In the genomic region with DNA sequence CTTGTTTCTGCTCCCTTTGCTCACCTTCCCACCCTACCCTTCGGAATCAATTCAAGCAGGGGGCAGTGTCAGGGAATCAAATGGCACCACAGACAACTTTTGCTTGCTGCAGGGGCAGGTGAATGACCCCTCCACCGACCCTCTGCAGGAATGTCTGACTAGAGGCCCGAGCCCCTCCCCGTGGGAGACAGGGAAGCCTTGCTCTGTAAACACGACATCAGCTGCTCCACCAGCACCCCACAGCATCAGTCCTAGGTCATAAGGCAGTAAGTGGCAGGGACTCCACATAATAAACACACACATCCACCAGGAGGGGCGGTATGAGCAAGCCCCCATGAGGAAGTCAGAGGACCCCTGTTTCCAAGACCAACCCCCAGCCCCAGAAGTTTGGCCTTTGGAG, we compare ENCODE assay signal across 25 cellular contexts. TPM values are rescaled to one million over a fixed set of nuclear protein-coding genes. Genes with fewer than 3 reads are reported as not detected.
A peak's percentile ranks its signal among the peaks of the same experiment; 100 is the strongest.
DNase-seq lines count a peak whose midpoint lies in the region; ATAC-seq and TF ChIP-seq lines count a peak whose summit lies in the region.
"Had no signal": no experiment of that assay in that cellular context is flagged by ENCODE, and none has a peak within 500 bp of the region (broad histone marks: within the 10 kb centered on the region; RNA-seq: fewer than 3 reads in every experiment).

No MANE protein-coding gene starts in this region.

- no peaks in the 10 kb centered on the region for H3K27me3 Mint-ChIP-seq in activated T-cell treated with anti-CD3 and anti-CD28 coated beads, Interleukin-2, amount 50 U/mL, for 24 hours
- H3K27me3 Mint-ChIP-seq in Caco-2 (ENCODE audit: insufficient read depth, unreplicated experiment) = no peaks in the 10 kb centered on the region
- H3K27me3 Mint-ChIP-seq in activated T-helper 17 cell treated with anti-CD3 and anti-CD28 coated beads, Interleukin-2, amount 50 U/mL, for 72 hours = no peaks in the 10 kb centered on the region
- H3K27me3 Mint-ChIP-seq in naive thymus-derived CD4-positive, alpha-beta T cell = no peaks in the 10 kb centered on the region

- H3K4me1 Mint-ChIP-seq in activated T-cell treated with anti-CD3 and anti-CD28 coated beads, Interleukin-2, amount 50 U/mL, for 24 hours (ENCODE audit: low read depth) = peaks cover 23% of the 10 kb centered on the region
- peaks cover 21% of the 10 kb centered on the region for H3K4me1 Mint-ChIP-seq in Caco-2 (ENCODE audit: low read depth, unreplicated experiment)
- H3K4me1 Mint-ChIP-seq in activated T-helper 17 cell treated with anti-CD3 and anti-CD28 coated beads, Interleukin-2, amount 50 U/mL, for 72 hours = peaks cover 8% of the 10 kb centered on the region
- H3K4me1 Mint-ChIP-seq in naive thymus-derived CD4-positive, alpha-beta T cell = peaks cover 4 to 31% (median 22%) of the 10 kb centered on the region in 7 donors

- ATAC-seq in activated T-helper 17 cell treated with anti-CD3 and anti-CD28 coated beads, Interleukin-2, amount 50 U/mL, for 72 hours (replicated peaks) = no peak
- ATAC-seq in naive thymus-derived CD4-positive, alpha-beta T cell = no peak
- no peak for ATAC-seq in HG02852 (IDR thresholded peaks at IDR 0.05; ENCODE audit: unreplicated experiment)

- no peak overlapping the region for H3K4me3 ChIP-seq in Caco-2 (ENCODE audit: low read depth, low read length)
- H3K4me3 ChIP-seq in naive thymus-derived CD4-positive, alpha-beta T cell (ENCODE audit: low read length) = no peak overlapping the region
- H3K4me3 ChIP-seq: esophagus muscularis mucosa, PC-9 had no signal

- H3K4me1 ChIP-seq in Caco-2 = peaks cover 19% of the 10 kb centered on the region
- H3K4me1 ChIP-seq in naive thymus-derived CD4-positive, alpha-beta T cell (ENCODE audit: control insufficient read depth in 2 of 2, insufficient read depth in 2 of 2, low read length in 2 of 2) = peaks cover 0 to 11% of the 10 kb centered on the region in 2 donors

- TF ChIP-seq CTCF in Caco-2 (IDR thresholded peaks at IDR 0.05; ENCODE audit: insufficient read depth in 1 of 2, low read depth in 1 of 2, low read length in 1 of 2, severe bottlenecking in 1 of 2, unreplicated experiment in 1 of 2) = no peak

- no peak for DNase-seq in activated T-cell treated with anti-CD3 and anti-CD28 coated beads, Interleukin-2, amount 50 U/mL, for 24 hours
- DNase-seq in activated T-cell treated with anti-CD3 and anti-CD28 coated beads, Interleukin-2, amount 50 U/mL, for 48 hours = no peak
- DNase-seq in Caco-2 = peak in 1 of 2 experiments; percentile 15
- no peak for DNase-seq in naive thymus-derived CD4-positive, alpha-beta T cell
- no peak for DNase-seq in NCI-H1694 treated with DMSO at 0.1 percent for 48 hours (lab: John Stamatoyannopoulos, UW)
- no peak for DNase-seq in NCI-H526 (lab: John Stamatoyannopoulos, UW)
- DNase-seq: activated CD4-positive, CD25-positive, alpha-beta regulatory T cell treated with anti-CD3 and anti-CD28 coated beads, Interleukin-2, amount 50 U/mL, for 72 hours; NCI-H1092 treated with DMSO at 0.1 percent for 48 hours; NCI-H2081 treated with DMSO at 0.1 percent for 48 hours; NCI-H510A treated with DMSO at 0.1 percent for 48 hours; PC-9; small intestine; stimulated activated CD4-positive, alpha-beta T cell treated with anti-CD3 and anti-CD28 coated beads, Interleukin-4, amount 100 ng/mL, for 24 hours had no signal

- no peaks in the 10 kb centered on the region for H3K9me3 ChIP-seq in Caco-2
- H3K9me3 ChIP-seq in naive thymus-derived CD4-positive, alpha-beta T cell (ENCODE audit: control insufficient read depth in 2 of 3, low read length in 3 of 3) = no peaks in the 10 kb centered on the region
- H3K9me3 ChIP-seq: esophagus muscularis mucosa had no signal

- intact Hi-C loops in Caco-2 (cut with micrococcal nuclease; ENCODE audit: unreplicated experiment) = no loop called here
- intact Hi-C loops in naive thymus-derived CD4-positive, alpha-beta T cell (cut with micrococcal nuclease) = loop anchor here in 1 of 2 donors (5.0 to 10.0 kb wide), 3 partner anchors 40 to 705 kb away; a partner anchor contains a TSS

- H3K36me3 ChIP-seq in Caco-2 (ENCODE audit: control insufficient read depth, insufficient read depth, low read length) = peaks cover 2% of the 10 kb centered on the region; the same call in 1 of the 2 replicates
- peaks cover 0 to 5% (median 0%) of the 10 kb centered on the region in 3 experiments for H3K36me3 ChIP-seq in naive thymus-derived CD4-positive, alpha-beta T cell (ENCODE audit: control insufficient read depth in 2 of 3, insufficient read depth in 3 of 3, low read length in 3 of 3)

- no TSS peak for BruUV-seq in Caco-2 (replicated peaks; lab: Mats Ljungman, UMichigan)

- CTCF ChIA-PET in Caco-2 (lab: Charles Lee) = no interaction called here
- CTCF ChIA-PET in naive thymus-derived CD4-positive, alpha-beta T cell (lab: Charles Lee) = no interaction called here

- H3K36me3 Mint-ChIP-seq in activated T-cell treated with anti-CD3 and anti-CD28 coated beads, Interleukin-2, amount 50 U/mL, for 24 hours (ENCODE audit: low read depth) = peaks cover 32% of the 10 kb centered on the region
- H3K36me3 Mint-ChIP-seq in Caco-2 (ENCODE audit: insufficient read depth, unreplicated experiment) = peaks cover 45% of the 10 kb centered on the region
- peaks cover 30% of the 10 kb centered on the region for H3K36me3 Mint-ChIP-seq in activated T-helper 17 cell treated with anti-CD3 and anti-CD28 coated beads, Interleukin-2, amount 50 U/mL, for 72 hours (ENCODE audit: low read depth)
- H3K36me3 Mint-ChIP-seq in naive thymus-derived CD4-positive, alpha-beta T cell = peaks cover 0 to 4% (median 0%) of the 10 kb centered on the region in 5 donors

- H3K4me3 Mint-ChIP-seq in activated T-cell treated with anti-CD3 and anti-CD28 coated beads, Interleukin-2, amount 50 U/mL, for 24 hours = no peak overlapping the region
- peak overlapping the region; percentile 2 for H3K4me3 Mint-ChIP-seq in Caco-2 (ENCODE audit: unreplicated experiment)
- H3K4me3 Mint-ChIP-seq in activated T-helper 17 cell treated with anti-CD3 and anti-CD28 coated beads, Interleukin-2, amount 50 U/mL, for 72 hours = peak overlapping the region; percentile 77
- peak overlapping the region in 7 of 10 donors; percentile 41 to 88 (median 51) for H3K4me3 Mint-ChIP-seq in naive thymus-derived CD4-positive, alpha-beta T cell

- POLR2A ChIA-PET in Caco-2 (lab: Charles Lee) = no interaction called here
- POLR2A ChIA-PET in naive thymus-derived CD4-positive, alpha-beta T cell (lab: Charles Lee) = no interaction called here

- no peak overlapping the region for H3K27ac ChIP-seq in naive thymus-derived CD4-positive, alpha-beta T cell (ENCODE audit: low read depth, low read length)
- H3K27ac ChIP-seq: esophagus muscularis mucosa, KMS-11, PC-9 had no signal

- H3K27me3 ChIP-seq in Caco-2 (replicated peaks; ENCODE audit: control insufficient read depth, insufficient read depth, low read length) = no peaks in the 10 kb centered on the region
- no peaks in the 10 kb centered on the region for H3K27me3 ChIP-seq in naive thymus-derived CD4-positive, alpha-beta T cell (ENCODE audit: control insufficient read depth in 2 of 2, insufficient read depth in 2 of 2, low read length in 2 of 2)
- H3K27me3 ChIP-seq: esophagus muscularis mucosa had no signal

- H3K27ac Mint-ChIP-seq in activated T-cell treated with anti-CD3 and anti-CD28 coated beads, Interleukin-2, amount 50 U/mL, for 24 hours = peak overlapping the region; percentile 20
- H3K27ac Mint-ChIP-seq in Caco-2 (ENCODE audit: unreplicated experiment) = peak overlapping the region; percentile 44
- H3K27ac Mint-ChIP-seq in activated T-helper 17 cell treated with anti-CD3 and anti-CD28 coated beads, Interleukin-2, amount 50 U/mL, for 72 hours = no peak overlapping the region
- H3K27ac Mint-ChIP-seq in naive thymus-derived CD4-positive, alpha-beta T cell = no peak overlapping the region
- H3K27ac Mint-ChIP-seq: progenitor cell of endocrine pancreas had no signal

- H3K9me3 Mint-ChIP-seq in activated T-cell treated with anti-CD3 and anti-CD28 coated beads, Interleukin-2, amount 50 U/mL, for 24 hours = no peaks in the 10 kb centered on the region
- no peaks in the 10 kb centered on the region for H3K9me3 Mint-ChIP-seq in Caco-2 (ENCODE audit: unreplicated experiment)
- H3K9me3 Mint-ChIP-seq in activated T-helper 17 cell treated with anti-CD3 and anti-CD28 coated beads, Interleukin-2, amount 50 U/mL, for 72 hours = no peaks in the 10 kb centered on the region
- H3K9me3 Mint-ChIP-seq in naive thymus-derived CD4-positive, alpha-beta T cell = no peaks in the 10 kb centered on the region

RNA-seq across cellular contexts. Expression of a gene that starts 2.0 kb away (rescaled TPM):
- total RNA-seq in Caco-2 (2022) = 54.7 and 59.4 TPM in 2 replicates
- 10 to 100 TPM; 34.9 to 37.6 TPM for total RNA-seq in activated T-helper 17 cell treated with anti-CD3 and anti-CD28 coated beads, Interleukin-2, amount 50 U/mL, for 72 hours
- 10 to 100 TPM; 15.1 to 37.6 (median 31.2) TPM for total RNA-seq in naive thymus-derived CD4-positive, alpha-beta T cell
- 1 to 10 TPM; 3.5 to 3.7 TPM for polyA plus RNA-seq in naive thymus-derived CD4-positive, alpha-beta T cell

RNA-seq across cellular contexts. Expression of a gene that starts 15.7 kb away (rescaled TPM):
- not detected in 2 replicates for total RNA-seq in Caco-2 (2022)
- 1 to 10 TPM; 1.0 to 1.1 TPM for total RNA-seq in activated T-helper 17 cell treated with anti-CD3 and anti-CD28 coated beads, Interleukin-2, amount 50 U/mL, for 72 hours
- total RNA-seq in naive thymus-derived CD4-positive, alpha-beta T cell = not detected
- polyA plus RNA-seq in naive thymus-derived CD4-positive, alpha-beta T cell = not detected
- total RNA-seq: cardiac septum, Daoy, esophagus muscularis mucosa, liver, myocyte, PC-9, progenitor cell of endocrine pancreas, SK-MEL-5, subcutaneous adipose tissue had no signal
- polyA plus RNA-seq: adipose tissue, liver had no signal

RNA-seq across cellular contexts. Expression of a gene that starts 25.4 kb away (rescaled TPM):
- total RNA-seq in Caco-2 (2022) = 35.4 and 39.0 TPM in 2 replicates
- total RNA-seq in activated T-helper 17 cell treated with anti-CD3 and anti-CD28 coated beads, Interleukin-2, amount 50 U/mL, for 72 hours = 10 to 100 TPM; 20.3 to 27.1 TPM
- total RNA-seq in naive thymus-derived CD4-positive, alpha-beta T cell = 1 to 10 TPM; 2.9 to 8.7 (median 4.2) TPM
- under 1 TPM; 0.17 to 0.69 TPM for polyA plus RNA-seq in naive thymus-derived CD4-positive, alpha-beta T cell

RNA-seq across cellular contexts. Expression of a gene that starts 27.9 kb away (rescaled TPM):
- total RNA-seq in Caco-2 (2022) = 278 and 283 TPM in 2 replicates
- total RNA-seq in activated T-helper 17 cell treated with anti-CD3 and anti-CD28 coated beads, Interleukin-2, amount 50 U/mL, for 72 hours = 100 to 1,000 TPM; 177 to 269 TPM
- total RNA-seq in naive thymus-derived CD4-positive, alpha-beta T cell = 100 to 1,000 TPM in 2 of 5 experiments, 10 to 100 TPM in 3; 77.3 to 156 (median 91.7) TPM
- polyA plus RNA-seq in naive thymus-derived CD4-positive, alpha-beta T cell = 100 to 1,000 TPM; 151 to 164 TPM

RNA-seq across cellular contexts. Expression of a gene that starts 42.2 kb away (rescaled TPM):
- total RNA-seq in Caco-2 (2022) = 4.7 and 5.2 TPM in 2 replicates
- total RNA-seq in activated T-helper 17 cell treated with anti-CD3 and anti-CD28 coated beads, Interleukin-2, amount 50 U/mL, for 72 hours = 1 to 10 TPM; 6.1 to 6.3 TPM
- 1 to 10 TPM in 3 of 5 experiments, under 1 TPM in 2; 0.71 to 3.4 (median 1.2) TPM for total RNA-seq in naive thymus-derived CD4-positive, alpha-beta T cell
- polyA plus RNA-seq in naive thymus-derived CD4-positive, alpha-beta T cell = not detected

Comparison
In these comparisons a context has a peak if more than half of its experiments do, and no peak if none do; other contexts are left out.
1. H3K27ac Mint-ChIP-seq: peak in activated T-cell treated with anti-CD3 and anti-CD28 coated beads, Interleukin-2, amount 50 U/mL, for 24 hours (single experiment) and Caco-2 (single experiment); none in activated T-helper 17 cell treated with anti-CD3 and anti-CD28 coated beads, Interleukin-2, amount 50 U/mL, for 72 hours (single experiment) and naive thymus-derived CD4-positive, alpha-beta T cell (0 of 9).